In genomic region chr4:24793219-24794005, GRCh38 we compare ENCODE assay signal across 9 cellular contexts. TPM values are rescaled to one million over a fixed set of nuclear protein-coding genes. Genes with fewer than 3 reads are reported as not detected.
DNase-seq lines count a peak whose midpoint lies in the region; ATAC-seq and TF ChIP-seq lines count a peak whose summit lies in the region.
"Had no signal": no experiment of that assay in that cellular context is flagged by ENCODE, and none has a peak within 500 bp of the region (broad histone marks: within the 10 kb centered on the region; RNA-seq: fewer than 3 reads in every experiment).

No MANE protein-coding gene starts in this region.

- H3K27ac ChIP-seq in GM23248 (no peak overlapping the region), OCI-LY7 (ENCODE audit: low read depth, low read length, poor library complexity, severe bottlenecking) (no peak overlapping the region), esophagus squamous epithelium (peak overlapping the region in 3 of 4 donors; percentile 79 to 89 (median 87)), skeletal muscle tissue (ENCODE audit: low read depth, low read length) (peak overlapping the region; percentile 71)

- ATAC-seq in sciatic nerve = no peak

- no peaks in the 10 kb centered on the region for H3K9me3 ChIP-seq in GM23248 (ENCODE audit: low read depth)
- no peaks in the 10 kb centered on the region for H3K9me3 ChIP-seq in OCI-LY7 (ENCODE audit: low read length)
- no peaks in the 10 kb centered on the region for H3K9me3 ChIP-seq in esophagus squamous epithelium
- no peaks in the 10 kb centered on the region for H3K9me3 ChIP-seq in skeletal muscle tissue (ENCODE audit: control insufficient read depth in 3 of 3, low read length in 3 of 3)

- H4K20me1 ChIP-seq in GM23248 (ENCODE audit: insufficient read depth) = no peaks in the 10 kb centered on the region
- H4K20me1 ChIP-seq in OCI-LY7 (ENCODE audit: insufficient read depth, low read length) = no peaks in the 10 kb centered on the region

- in situ Hi-C loops in GM23248 (cut with MboI) = no loop called here

- H3K27me3 ChIP-seq in GM23248 (replicated peaks; ENCODE audit: insufficient read depth) (no peaks in the 10 kb centered on the region), esophagus squamous epithelium (peaks cover 0 to 2% (median 0%) of the 10 kb centered on the region in 4 donors), skeletal muscle tissue (ENCODE audit: control insufficient read depth in 3 of 3, insufficient read depth in 3 of 3, low read length in 3 of 3) (peaks cover 0 to 2% (median 0%) of the 10 kb centered on the region in 3 donors)

- H3K4me3 ChIP-seq in GM23248 (no peak overlapping the region), OCI-LY7 (ENCODE audit: low read depth, low read length, poor library complexity, severe bottlenecking) (no peak overlapping the region), esophagus squamous epithelium (no peak overlapping the region), skeletal muscle tissue (ENCODE audit: low read length in 3 of 3) (peak overlapping the region in 1 of 3 donors; percentile 0)

- H3K9ac ChIP-seq in GM23248 (no peak overlapping the region), skeletal muscle tissue (ENCODE audit: low read depth in 1 of 3, low read length in 3 of 3) (no peak overlapping the region)

- H3K79me2 ChIP-seq in GM23248 (ENCODE audit: insufficient read depth) = no peaks in the 10 kb centered on the region
- H3K79me2 ChIP-seq in OCI-LY7 (ENCODE audit: insufficient read depth, low read depth, low read length) = no peaks in the 10 kb centered on the region

- POLR2A ChIA-PET in OCI-LY7 (lab: Charles Lee) = interaction anchor here (0.5 to 0.7 kb wide), 3 partner anchors 17 to 366 kb away, joined by 3 to 4 read pairs (median 4); no protein-coding TSS in a partner anchor

- no peak overlapping the region for H2AFZ ChIP-seq in GM23248
- no peak overlapping the region for H2AFZ ChIP-seq in OCI-LY7 (ENCODE audit: low read length)

- intact Hi-C loops in OCI-LY7 (cut with micrococcal nuclease; ENCODE audit: unreplicated experiment) (no loop called here), esophagus squamous epithelium (cut with DNase I) (no loop called here), sciatic nerve (cut with DNase I) (no loop called here)

- peaks cover 5% of the 10 kb centered on the region for H3F3A ChIP-seq in GM23248 (ENCODE audit: insufficient read depth)

- H3K4me1 ChIP-seq in GM23248 (ENCODE audit: insufficient read depth) (peaks cover 19% of the 10 kb centered on the region), OCI-LY7 (ENCODE audit: insufficient read depth, low read length, poor library complexity, severe bottlenecking) (no peaks in the 10 kb centered on the region), esophagus squamous epithelium (peaks cover 0 to 43% (median 0%) of the 10 kb centered on the region in 3 donors), skeletal muscle tissue (ENCODE audit: control insufficient read depth in 3 of 3, insufficient read depth in 3 of 3, low read length in 3 of 3) (peaks cover 15 to 20% (median 18%) of the 10 kb centered on the region in 3 donors)

- no TSS peak for BruUV-seq in OCI-LY7 (replicated peaks; lab: Mats Ljungman, UMichigan)

- 97 to 100% methylated on average over 8 of the region's 8 CpGs for WGBS in GM23248 (ENCODE audit: low coverage in 1 of 2, low lambda C conversion rate in 2 of 2, missing lambda C conversion rate in 2 of 2), 2 experiments
- 76 to 81% methylated on average over 8 of the region's 8 CpGs for WGBS in esophagus squamous epithelium, 2 donors

- no peak for TF ChIP-seq POLR2A in esophagus squamous epithelium (IDR thresholded peaks at IDR 0.05)

- H3K9me2 ChIP-seq in GM23248 (ENCODE audit: insufficient read depth) (no peaks in the 10 kb centered on the region), OCI-LY7 (ENCODE audit: insufficient read depth, low read length) (no peaks in the 10 kb centered on the region)

- H3K4me2 ChIP-seq in GM23248 (ENCODE audit: unreplicated experiment) (no peak overlapping the region), OCI-LY7 (ENCODE audit: low read length) (no peak overlapping the region)

- DNase-seq in GM23248 (peak; percentile 43), OCI-LY7 (ENCODE audit: low spot score) (no peak), esophagus squamous epithelium (lab: John Stamatoyannopoulos, UW) (no peak), sciatic nerve (ENCODE audit: low spot score) (no peak)
- DNase-seq in activated CD4-positive, alpha-beta T cell treated with anti-CD3 and anti-CD28 coated beads for 4 hours = no peak
- no peak for DNase-seq in stimulated activated CD4-positive, alpha-beta T cell treated with anti-CD3 and anti-CD28 coated beads, Interleukin-4, amount 100 ng/mL, for 1 hour
- DNase-seq: NCI-H1436; stimulated activated CD4-positive, alpha-beta T cell treated with anti-CD3 and anti-CD28 coated beads, Interleukin-4, amount 100 ng/mL, for 4 hours had no signal

- 0 out of 2 replicates have a peak, but pooled peaks have one; percentile 21 for TF ChIP-seq CTCF in OCI-LY7 (conservative IDR thresholded peaks at IDR 0.05; ENCODE audit: low read length)
- TF ChIP-seq CTCF in esophagus squamous epithelium (IDR thresholded peaks at IDR 0.05) = peak in 5 of 6 experiments; percentile 15 to 56 (median 23)

- no peaks in the 10 kb centered on the region for H3K36me3 ChIP-seq in GM23248 (ENCODE audit: low read depth)
- no peaks in the 10 kb centered on the region for H3K36me3 ChIP-seq in OCI-LY7 (ENCODE audit: insufficient read depth, low read length)
- no peaks in the 10 kb centered on the region for H3K36me3 ChIP-seq in esophagus squamous epithelium
- H3K36me3 ChIP-seq in skeletal muscle tissue (ENCODE audit: control insufficient read depth in 3 of 3, insufficient read depth in 3 of 3, low read length in 3 of 3) = no peaks in the 10 kb centered on the region

- CTCF ChIA-PET in OCI-LY7 (lab: Charles Lee; ENCODE audit: unreplicated experiment) = no interaction called here

RNA-seq across cellular contexts. Expression of gene SOD3, which starts 2.0 kb away (rescaled TPM):
- 3.8 and 8.2 TPM in 2 replicates for total RNA-seq in GM23248 (2014; rRNA removed; shearing (Covaris generic))
- polyA plus RNA-seq in GM23248 (2016; fragmentation: Nextera tagmentation; extraction: Ambion mirVana) = 9.2 and 10.1 TPM in 2 replicates
- not detected in 2 replicates for total RNA-seq in OCI-LY7 (2014; rRNA removed; shearing (Covaris generic))
- not detected in 2 replicates for total RNA-seq in OCI-LY7 (2022)
- total RNA-seq in esophagus squamous epithelium = 100 to 1,000 TPM in 1 of 4 donors, 10 to 100 TPM in 2, 1 to 10 TPM in 1; 5.0 to 120 (median 25.2) TPM
- 13.6 TPM for total RNA-seq in skeletal muscle tissue
- total RNA-seq in sciatic nerve = 178 TPM

Comparison
In these comparisons a context has a peak if more than half of its experiments do, and no peak if none do; other contexts are left out.
1. H3K27ac ChIP-seq: peak in esophagus squamous epithelium (3 of 4) and skeletal muscle tissue (single experiment); none in GM23248 (single experiment) and OCI-LY7 (single experiment).